In genomic region chr11:115363921-115364320, GRCh38 we compare ENCODE assay signal across 4 cellular contexts.
"Had no signal": no experiment of that assay in that cellular context is flagged by ENCODE, and none has a peak within 500 bp of the region (broad histone marks: within the 10 kb centered on the region; RNA-seq: fewer than 3 reads in every experiment).

No MANE protein-coding gene starts in this region.

- DNase-seq: H9, HCEC 1CT, KBM-7 had no signal

- H3K4me2 ChIP-seq: GM23338 had no signal

- H3K4me3 ChIP-seq: GM23338 had no signal

- H2AFZ ChIP-seq: GM23338 had no signal

- ATAC-seq: GM23338 had no signal
